In the genomic region with DNA sequence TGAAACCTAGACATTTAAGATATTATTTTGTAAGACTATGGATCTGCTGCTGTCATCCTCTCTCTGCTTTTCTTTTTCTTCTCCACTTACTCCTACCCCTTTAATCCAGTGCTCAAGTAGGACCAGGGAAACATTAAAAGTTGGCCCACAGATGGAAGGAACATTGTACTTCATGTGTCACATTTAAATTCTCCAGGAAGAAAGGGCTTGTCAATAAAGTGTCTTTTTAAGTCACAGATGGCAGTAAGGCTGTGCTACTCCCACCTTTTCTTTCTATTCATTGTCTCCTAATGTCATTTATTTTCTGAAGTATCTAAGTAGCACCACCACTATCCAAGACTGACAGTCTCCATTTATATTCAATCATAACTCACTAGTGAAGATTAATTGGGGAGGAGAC, we compare ENCODE assay signal across 3 cellular contexts.
"Had no signal": no experiment of that assay in that cellular context is flagged by ENCODE, and none has a peak within 500 bp of the region (broad histone marks: within the 10 kb centered on the region; RNA-seq: fewer than 3 reads in every experiment).

No MANE protein-coding gene starts in this region.

- H3K4me3 ChIP-seq: GM12878 had no signal

- DNase-seq: GDM1, GF-D8 had no signal

- ATAC-seq: GM12878 had no signal
